Comparison of ENCODE assay signal across 14 cellular contexts in genomic region chr15:91694131-91694828, GRCh38.
DNase-seq lines count a peak whose midpoint lies in the region; ATAC-seq and TF ChIP-seq lines count a peak whose summit lies in the region.
"Had no signal": no experiment of that assay in that cellular context is flagged by ENCODE, and none has a peak within 500 bp of the region (broad histone marks: within the 10 kb centered on the region; RNA-seq: fewer than 3 reads in every experiment).

No MANE protein-coding gene starts in this region.

- 48% methylated on average over 11 of the region's 11 CpGs for WGBS in SK-N-SH (ENCODE audit: low lambda C conversion rate)
- 46 to 58% (median 54%) methylated on average over 11 of the region's 11 CpGs for WGBS in heart left ventricle, 4 donors

- no peak overlapping the region for H3K4me3 ChIP-seq in SK-N-SH (ENCODE audit: low read depth in 2 of 2, low read length in 1 of 2)
- H3K4me3 ChIP-seq in heart left ventricle, result peak overlapping the region in 9 of 12 donors; percentile 16 to 53 (median 38)
- no peak overlapping the region for H3K4me3 ChIP-seq in Karpas-422 (ENCODE audit: low read length)
- H3K4me3 ChIP-seq: PC-9 had no signal

- no peak for TF ChIP-seq CTCF in SK-N-SH (IDR thresholded peaks at IDR 0.05)
- no peak for TF ChIP-seq CTCF in heart left ventricle (IDR thresholded peaks at IDR 0.05)

- H4K20me1 ChIP-seq in SK-N-SH (ENCODE audit: insufficient read depth), result no peaks in the 10 kb centered on the region
- no peaks in the 10 kb centered on the region for H4K20me1 ChIP-seq in Karpas-422 (ENCODE audit: insufficient read depth, low read depth, low read length)

- peak overlapping the region; percentile 54 to 55; a peak in 3 of 4 replicates for H3K27ac ChIP-seq in SK-N-SH (ENCODE audit: low read depth in 2 of 2, low read length in 1 of 2)
- H3K27ac ChIP-seq in heart left ventricle, result peak overlapping the region; percentile 72 to 96 (median 80)
- H3K27ac ChIP-seq in Karpas-422 (ENCODE audit: low read length), result no peak overlapping the region
- H3K27ac ChIP-seq: HL-60, PC-9 had no signal

- TF ChIP-seq POLR2A in heart left ventricle (IDR thresholded peaks at IDR 0.05), result no peak

- POLR2A ChIA-PET in SK-N-SH (lab: Yijun Ruan, JAX), result no interaction called here

- H3K9me2 ChIP-seq in SK-N-SH (no peaks in the 10 kb centered on the region), Karpas-422 (replicated peaks; ENCODE audit: insufficient read depth, low read length) (no peaks in the 10 kb centered on the region)

- intact Hi-C loops in heart left ventricle (cut with DNase I), result no loop called here

- no peaks in the 10 kb centered on the region for H3F3A ChIP-seq in SK-N-SH (replicated peaks; ENCODE audit: insufficient read depth)

- no peaks in the 10 kb centered on the region for H3K27me3 ChIP-seq in SK-N-SH (ENCODE audit: insufficient read depth)
- no peaks in the 10 kb centered on the region for H3K27me3 ChIP-seq in heart left ventricle
- no peaks in the 10 kb centered on the region for H3K27me3 ChIP-seq in Karpas-422 (ENCODE audit: low read length)

- H3K36me3 ChIP-seq in SK-N-SH (replicated peaks in 1 of 2; ENCODE audit: control insufficient read depth in 1 of 2, insufficient read depth in 2 of 2, low read length in 1 of 2) (no peaks in the 10 kb centered on the region), heart left ventricle (no peaks in the 10 kb centered on the region), Karpas-422 (ENCODE audit: insufficient read depth, low read length) (no peaks in the 10 kb centered on the region)

- H3K4me1 ChIP-seq in SK-N-SH (ENCODE audit: control insufficient read depth in 1 of 2, insufficient read depth in 2 of 2, low read depth in 1 of 2, low read length in 1 of 2) (peaks cover 5 to 8% of the 10 kb centered on the region in 2 experiments; a peak in 2 of 4 replicates), heart left ventricle (peaks cover 0 to 17% (median 0%) of the 10 kb centered on the region in 12 donors), Karpas-422 (ENCODE audit: low read length) (no peaks in the 10 kb centered on the region)

- no peak for TF ChIP-seq EP300 in SK-N-SH (IDR thresholded peaks at IDR 0.05; ENCODE audit: borderline replicate concordance in 1 of 2, low read depth in 1 of 2, low read length in 1 of 2)

- no peak overlapping the region for H3K4me2 ChIP-seq in SK-N-SH
- H3K4me2 ChIP-seq in Karpas-422 (ENCODE audit: low read depth, low read length, poor library complexity, severe bottlenecking), result no peak overlapping the region
- H3K4me2 ChIP-seq: PC-9 had no signal

- CTCF ChIA-PET in SK-N-SH (lab: Yijun Ruan, JAX), result interaction anchor here (0.8 to 7.7 kb wide), 6 partner anchors 12 to 392 kb away, joined by 3 to 76 read pairs (median 4); no protein-coding TSS in a partner anchor

- peak; percentile 68 to 88 (median 78) for ATAC-seq in heart left ventricle
- ATAC-seq: stimulated activated effector memory CD8-positive, alpha-beta T cell treated with anti-CD3 and anti-CD28 coated beads, Interleukin-12 subunit alpha, Interleukin-12 subunit beta, amount 100 ng/mL, for 72 hours had no signal

- no peaks in the 10 kb centered on the region for H3K79me2 ChIP-seq in SK-N-SH (ENCODE audit: insufficient read depth)
- no peaks in the 10 kb centered on the region for H3K79me2 ChIP-seq in Karpas-422 (ENCODE audit: low read length)

- H3K9ac ChIP-seq in SK-N-SH (no peak overlapping the region), Karpas-422 (ENCODE audit: low read length) (no peak overlapping the region)

- no peak for TF ChIP-seq RAD21 in SK-N-SH (IDR thresholded peaks at IDR 0.05; ENCODE audit: low read length)

- H3K9me3 ChIP-seq in SK-N-SH, result no peaks in the 10 kb centered on the region
- H3K9me3 ChIP-seq in heart left ventricle, result no peaks in the 10 kb centered on the region
- H3K9me3 ChIP-seq in Karpas-422 (ENCODE audit: low read length), result no peaks in the 10 kb centered on the region

- H2AFZ ChIP-seq in SK-N-SH (ENCODE audit: low read depth), result no peak overlapping the region
- no peak overlapping the region for H2AFZ ChIP-seq in Karpas-422 (ENCODE audit: low read length)
- H2AFZ ChIP-seq: PC-9 had no signal

- DNase-seq in AG20443 (ENCODE audit: low spot score), result peak; percentile 48
- peak; percentile 57 for DNase-seq in SK-N-SH
- peak in 4 of 5 donors; percentile 31 to 61 (median 45) for DNase-seq in heart left ventricle
- peak; percentile 57 for DNase-seq in putamen (ENCODE audit: low spot score)
- no peak for DNase-seq in activated naive CD4-positive, alpha-beta T cell (lab: John Stamatoyannopoulos, UW)
- DNase-seq in COLO829 (ENCODE audit: low spot score), result no peak
- no peak for DNase-seq in mucosa of gallbladder (ENCODE audit: low spot score)
- no peak for DNase-seq in Karpas-422
- DNase-seq: activated CD4-positive, alpha-beta T cell treated with anti-CD3 and anti-CD28 coated beads, Interleukin-2, amount 50 U/mL, for 4 hours; DMS153; effector memory CD4-positive, alpha-beta T cell; PC-9 had no signal

TF ChIP-seq in SK-N-SH, 30 proteins besides CTCF, POLR2A, EP300 and RAD21:
- TF ChIP-seq GATA2 (CRISPR knock-in tag; IDR thresholded peaks at IDR 0.05) (peak; percentile 62), MXI1 (IDR thresholded peaks at IDR 0.05; ENCODE audit: low read depth, low read length) (peak; percentile 32; the same call in 1 of the 2 replicates), USF2 (IDR thresholded peaks at IDR 0.05; ENCODE audit: borderline replicate concordance, low read depth, low read length) (no peak)

Comparison
In these comparisons a context has a peak if more than half of its experiments do, and no peak if none do; other contexts are left out.
1. DNase-seq: peak in AG20443 (single experiment), SK-N-SH (single experiment), heart left ventricle (4 of 5) and putamen (single experiment); none in activated naive CD4-positive, alpha-beta T cell (0 of 4), COLO829 (single experiment), mucosa of gallbladder (single experiment) and Karpas-422 (single experiment).
2. H3K4me3 ChIP-seq: peak in heart left ventricle (9 of 12); none in SK-N-SH (0 of 2) and Karpas-422 (single experiment).